ENCODE assay signal across 1 cellular context in the genomic region with DNA sequence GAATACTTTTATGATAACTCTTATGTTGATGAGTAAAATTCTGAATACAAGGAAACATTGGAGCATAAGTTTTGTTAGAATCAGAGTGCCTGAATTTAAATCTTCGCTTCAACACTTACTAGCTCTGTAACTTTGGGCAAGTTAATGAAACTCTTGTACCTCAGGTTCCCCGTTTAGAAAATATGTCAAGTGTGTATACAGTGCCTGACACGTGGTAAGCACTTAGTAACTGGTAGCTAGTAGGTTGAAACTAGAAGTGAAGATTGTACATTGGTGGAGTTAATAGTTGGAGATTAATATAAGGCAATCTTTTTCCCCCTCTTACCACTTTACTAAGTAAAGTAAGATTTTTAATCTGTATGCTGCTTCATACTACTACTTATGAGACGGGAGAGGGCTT.
TF ChIP-seq lines count a peak whose summit lies in the region.

No MANE protein-coding gene starts in this region.

TF ChIP-seq in WTC11, 78 proteins besides CTCF, POLR2A, EP300 and RAD21:
- TF ChIP-seq ZNF396 (CRISPR knock-in tag; IDR thresholded peaks at IDR 0.05; ENCODE audit: borderline replicate concordance) (no peak), CBFB (CRISPR knock-in tag; IDR thresholded peaks at IDR 0.05; ENCODE audit: low read depth) (no peak), ZNF532 (CRISPR knock-in tag; IDR thresholded peaks at IDR 0.05; ENCODE audit: borderline replicate concordance) (no peak), GRHL2 (CRISPR knock-in tag; IDR thresholded peaks at IDR 0.05; ENCODE audit: insufficient replicate concordance, severe bottlenecking) (no peak), ELF4 (CRISPR knock-in tag; IDR thresholded peaks at IDR 0.05; ENCODE audit: low read depth) (no peak), ATF3 (CRISPR knock-in tag; conservative IDR thresholded peaks at IDR 0.05) (no peak), CREB1 (CRISPR knock-in tag; IDR thresholded peaks at IDR 0.05) (no peak), SOX15 (CRISPR knock-in tag; IDR thresholded peaks at IDR 0.05) (no peak), SMAD4 (CRISPR knock-in tag; IDR thresholded peaks at IDR 0.05) (no peak), JUN (CRISPR knock-in tag; IDR thresholded peaks at IDR 0.05) (no peak), ZNF423 (CRISPR knock-in tag; IDR thresholded peaks at IDR 0.05) (no peak), KAT7 (CRISPR knock-in tag; IDR thresholded peaks at IDR 0.05; ENCODE audit: borderline replicate concordance) (no peak), ATF2 (CRISPR knock-in tag; IDR thresholded peaks at IDR 0.05; ENCODE audit: borderline replicate concordance, low read depth) (no peak), TEAD4 (CRISPR knock-in tag; IDR thresholded peaks at IDR 0.05) (no peak), ZNF232 (CRISPR knock-in tag; IDR thresholded peaks at IDR 0.05) (no peak), EMX1 (CRISPR knock-in tag; IDR thresholded peaks at IDR 0.05) (no peak), ZNF317 (CRISPR knock-in tag; IDR thresholded peaks at IDR 0.05; ENCODE audit: borderline replicate concordance, low read depth) (no peak), HMGXB4 (CRISPR knock-in tag; IDR thresholded peaks at IDR 0.05) (no peak)
- TF ChIP-seq, protein P1, sequence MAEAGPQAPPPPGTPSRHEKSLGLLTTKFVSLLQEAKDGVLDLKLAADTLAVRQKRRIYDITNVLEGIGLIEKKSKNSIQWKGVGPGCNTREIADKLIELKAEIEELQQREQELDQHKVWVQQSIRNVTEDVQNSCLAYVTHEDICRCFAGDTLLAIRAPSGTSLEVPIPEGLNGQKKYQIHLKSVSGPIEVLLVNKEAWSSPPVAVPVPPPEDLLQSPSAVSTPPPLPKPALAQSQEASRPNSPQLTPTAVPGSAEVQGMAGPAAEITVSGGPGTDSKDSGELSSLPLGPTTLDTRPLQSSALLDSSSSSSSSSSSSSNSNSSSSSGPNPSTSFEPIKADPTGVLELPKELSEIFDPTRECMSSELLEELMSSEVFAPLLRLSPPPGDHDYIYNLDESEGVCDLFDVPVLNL (CRISPR knock-in tag; IDR thresholded peaks at IDR 0.05; ENCODE audit: borderline replicate concordance, low read depth), result no peak
